Comparison of ENCODE assay signal across 12 cellular contexts in the genomic region with DNA sequence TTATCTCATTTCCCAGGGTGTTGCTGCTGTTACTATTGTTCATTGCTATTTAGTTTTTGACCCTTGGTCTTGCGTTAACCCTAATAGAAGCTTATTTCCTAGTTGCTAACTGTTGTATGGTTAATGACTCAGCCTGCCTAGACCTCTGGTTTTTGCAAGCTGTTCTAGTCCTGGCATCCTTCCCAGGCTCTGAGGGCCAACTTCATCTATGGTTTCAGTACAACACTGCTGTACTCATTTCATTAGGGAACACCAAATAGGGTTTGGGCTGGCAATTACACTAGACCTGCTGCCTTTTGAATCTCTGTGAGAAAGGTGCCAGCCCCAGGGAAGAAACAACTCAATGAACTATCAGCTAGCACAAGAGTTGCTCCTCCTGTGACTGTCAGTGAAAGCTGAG. TPM values are rescaled to one million over a fixed set of nuclear protein-coding genes. Genes with fewer than 3 reads are reported as not detected.
DNase-seq lines count a peak whose midpoint lies in the region; ATAC-seq and TF ChIP-seq lines count a peak whose summit lies in the region.
"Had no signal": no experiment of that assay in that cellular context is flagged by ENCODE, and none has a peak within 500 bp of the region (broad histone marks: within the 10 kb centered on the region; RNA-seq: fewer than 3 reads in every experiment).

No MANE protein-coding gene starts in this region.

- H3K9me2 ChIP-seq in hepatocyte (replicated peaks; ENCODE audit: insufficient read depth) = no peaks in the 10 kb centered on the region

- no peak for TF ChIP-seq CTCF in hepatocyte (IDR thresholded peaks at IDR 0.05; ENCODE audit: poor library complexity)

- CTCF ChIA-PET in CD4-positive, alpha-beta memory T cell (lab: Charles Lee; ENCODE audit: partially characterized antibody) = no interaction called here

- H3K36me3 Mint-ChIP-seq in T-helper 17 cell (ENCODE audit: low read depth) = no peaks in the 10 kb centered on the region
- no peaks in the 10 kb centered on the region for H3K36me3 Mint-ChIP-seq in CD4-positive, alpha-beta memory T cell

- no peak overlapping the region for H3K4me2 ChIP-seq in hepatocyte

- DNase-seq in Right ventricle myocardium superior = peak; percentile 35
- no peak for DNase-seq in cardiac septum (ENCODE audit: low spot score)
- DNase-seq in T1000 (lab: John Stamatoyannopoulos, UW) = peak; percentile 7
- DNase-seq in hepatocyte (ENCODE audit: low spot score) = peak; percentile 38
- no peak for DNase-seq in T-helper 17 cell
- DNase-seq in midbrain (lab: John Stamatoyannopoulos, UW) = no peak
- no peak for DNase-seq in CD4-positive, alpha-beta memory T cell
- DNase-seq: activated naive CD4-positive, alpha-beta T cell treated with Interleukin-2 at 50 U/mL for 16 hours; WERI-Rb-1 had no signal

- ATAC-seq in Right ventricle myocardium superior (ENCODE audit: poor library complexity) (peak; percentile 82), T-helper 17 cell (no peak), HG02678 (IDR thresholded peaks at IDR 0.05; ENCODE audit: unreplicated experiment) (no peak)

- intact Hi-C loops in Right ventricle myocardium superior (cut with DNase I) (no loop called here), cardiac septum (cut with DNase I) (no loop called here)
- intact Hi-C loops in CD4-positive, alpha-beta memory T cell (cut with micrococcal nuclease) = no loop called here

- no peak overlapping the region for H3K4me3 ChIP-seq in hepatocyte
- no peak overlapping the region for H3K4me3 ChIP-seq in CD4-positive, alpha-beta memory T cell (ENCODE audit: low read length in 2 of 2)

- no peaks in the 10 kb centered on the region for H3K27me3 Mint-ChIP-seq in T-helper 17 cell
- H3K27me3 Mint-ChIP-seq in CD4-positive, alpha-beta memory T cell = no peaks in the 10 kb centered on the region

- no peak overlapping the region for H3K27ac ChIP-seq in hepatocyte
- no peak overlapping the region for H3K27ac ChIP-seq in CD4-positive, alpha-beta memory T cell (ENCODE audit: low read depth, low read length)
- H3K27ac ChIP-seq: WERI-Rb-1 had no signal

- H3K4me1 Mint-ChIP-seq in T-helper 17 cell = no peaks in the 10 kb centered on the region
- no peaks in the 10 kb centered on the region for H3K4me1 Mint-ChIP-seq in CD4-positive, alpha-beta memory T cell

- no peaks in the 10 kb centered on the region for H3K79me2 ChIP-seq in hepatocyte

- no peaks in the 10 kb centered on the region for H3K27me3 ChIP-seq in hepatocyte
- H3K27me3 ChIP-seq in CD4-positive, alpha-beta memory T cell (ENCODE audit: insufficient read depth, low read length) = no peaks in the 10 kb centered on the region

- no peak overlapping the region for H3K4me3 Mint-ChIP-seq in T-helper 17 cell
- H3K4me3 Mint-ChIP-seq in CD4-positive, alpha-beta memory T cell = no peak overlapping the region

- H3K9me3 ChIP-seq in hepatocyte (ENCODE audit: low read depth) = no peaks in the 10 kb centered on the region
- no peaks in the 10 kb centered on the region for H3K9me3 ChIP-seq in T-helper 17 cell (ENCODE audit: control insufficient read depth, low read length, poor library complexity, severe bottlenecking)
- no peaks in the 10 kb centered on the region for H3K9me3 ChIP-seq in CD4-positive, alpha-beta memory T cell (ENCODE audit: control insufficient read depth in 1 of 2, low read length in 2 of 2)

- 77% methylated on average over 1 of the region's 1 CpG for WGBS in hepatocyte (ENCODE audit: low lambda C conversion rate, missing lambda C conversion rate)

- H3K36me3 ChIP-seq in hepatocyte (replicated peaks; ENCODE audit: insufficient read depth, low read depth) = no peaks in the 10 kb centered on the region
- H3K36me3 ChIP-seq in CD4-positive, alpha-beta memory T cell (ENCODE audit: insufficient read depth, low read length) = no peaks in the 10 kb centered on the region
- H3K36me3 ChIP-seq: WERI-Rb-1 had no signal

- H3K4me1 ChIP-seq in hepatocyte (ENCODE audit: insufficient read depth) = no peaks in the 10 kb centered on the region
- H3K4me1 ChIP-seq in CD4-positive, alpha-beta memory T cell (ENCODE audit: insufficient read depth, low read length) = no peaks in the 10 kb centered on the region

- H3K9me3 Mint-ChIP-seq in CD4-positive, alpha-beta memory T cell = no peaks in the 10 kb centered on the region

- no peaks in the 10 kb centered on the region for H4K20me1 ChIP-seq in hepatocyte (ENCODE audit: insufficient read depth, poor library complexity, severe bottlenecking)

- H2AFZ ChIP-seq in hepatocyte = no peak overlapping the region

- POLR2A ChIA-PET in CD4-positive, alpha-beta memory T cell (lab: Charles Lee; ENCODE audit: partially characterized antibody) = no interaction called here

- no peak overlapping the region for H3K27ac Mint-ChIP-seq in T-helper 17 cell
- no peak overlapping the region for H3K27ac Mint-ChIP-seq in CD4-positive, alpha-beta memory T cell

RNA-seq across cellular contexts. Expression of a gene that starts 59.6 kb away (rescaled TPM):
- total RNA-seq in Right ventricle myocardium superior (not detected), cardiac septum (0.19 TPM), hepatocyte (1.0 and 1.2 TPM in 2 replicates), T-helper 17 cell (not detected)
- 0.05 and 0.34 TPM in 2 replicates for polyA plus RNA-seq in hepatocyte
- not detected for total RNA-seq in CD4-positive, alpha-beta memory T cell
- polyA plus RNA-seq in CD4-positive, alpha-beta memory T cell = not detected
- total RNA-seq: myocyte, NCI-H460 had no signal

Comparison
In these comparisons a context has a peak if more than half of its experiments do, and no peak if none do; other contexts are left out.
1. DNase-seq: peak in Right ventricle myocardium superior (single experiment), T1000 (single experiment) and hepatocyte (single experiment); none in cardiac septum (single experiment), T-helper 17 cell (0 of 3), midbrain (single experiment) and CD4-positive, alpha-beta memory T cell (0 of 5).